29 cellular contexts compared by ENCODE assay signal in the genomic region with DNA sequence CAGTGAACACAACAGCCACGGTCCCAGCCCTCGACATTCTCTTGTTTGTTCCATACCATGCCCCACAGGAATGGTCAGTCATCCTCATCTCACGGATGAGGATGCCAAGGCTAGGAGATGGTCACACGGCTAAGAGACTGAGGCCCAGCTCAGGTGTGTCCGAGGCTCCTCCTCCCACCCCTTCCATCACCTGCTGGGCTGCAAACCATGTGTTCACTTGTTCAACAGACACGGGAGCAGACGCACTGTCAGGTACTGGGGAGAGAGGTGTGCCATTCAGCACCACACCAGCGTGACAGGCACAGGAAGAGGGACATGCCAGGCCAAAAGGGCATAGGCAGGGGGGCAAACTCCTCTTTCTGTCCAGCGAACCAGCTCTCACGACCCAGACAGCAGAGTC. TPM values are rescaled to one million over a fixed set of nuclear protein-coding genes. Genes with fewer than 3 reads are reported as not detected.
DNase-seq lines count a peak whose midpoint lies in the region; ATAC-seq and TF ChIP-seq lines count a peak whose summit lies in the region.
"Had no signal": no experiment of that assay in that cellular context is flagged by ENCODE, and none has a peak within 500 bp of the region (broad histone marks: within the 10 kb centered on the region; RNA-seq: fewer than 3 reads in every experiment).

No MANE protein-coding gene starts in this region.

- dilution Hi-C loops in IMR-90 (cut with HindIII; ENCODE audit: low sequenced_read_pairs, unreplicated experiment), result no loop called here

- H3K18ac ChIP-seq in IMR-90 (ENCODE audit: low read depth, low read length), result no peak overlapping the region

- H3K4me3 ChIP-seq in IMR-90 (ENCODE audit: insufficient read depth, low read depth, low read length) (no peak overlapping the region), hepatocyte (no peak overlapping the region), gastrocnemius medialis (peak overlapping the region in 1 of 4 donors; percentile 27)
- H3K4me3 ChIP-seq: adrenal gland, coronary artery, uterus had no signal

- intact Hi-C loops in IMR-90 (cut with micrococcal nuclease), result no loop called here
- intact Hi-C loops in gastrocnemius medialis (cut with DNase I; ENCODE audit: low total_unique reads), result loop anchor here (1.0 kb wide), 1 partner anchor 11 kb away; no protein-coding TSS in a partner anchor

- no peak overlapping the region for H2BK15ac ChIP-seq in IMR-90 (ENCODE audit: low read depth, low read length)

- H3K36me3 ChIP-seq in IMR-90 (ENCODE audit: control insufficient read depth, insufficient read depth, low read length) (no peaks in the 10 kb centered on the region), hepatocyte (replicated peaks; ENCODE audit: insufficient read depth, low read depth) (no peaks in the 10 kb centered on the region), gastrocnemius medialis (peaks cover 0 to 21% of the 10 kb centered on the region in 2 donors)
- H3K36me3 ChIP-seq: adrenal gland, BE2C, brain microvascular endothelial cell, uterus had no signal

- POLR2A ChIA-PET in IMR-90 (lab: Charles Lee; ENCODE audit: unreplicated experiment), result no interaction called here

- no peak overlapping the region for H4K5ac ChIP-seq in IMR-90 (ENCODE audit: low read depth, low read length)

- WGBS in IMR-90 (ENCODE audit: extremely low coverage in 2 of 2, insufficient read length in 1 of 2), 2 experiments, result 65% methylated on average over 5 of the region's 10 CpGs; no CpG with 5 or more reads in 1 of the 2 experiments
- WGBS in hepatocyte (ENCODE audit: low lambda C conversion rate, missing lambda C conversion rate), result 92% methylated on average over 10 of the region's 10 CpGs

- no peak overlapping the region for H2AFZ ChIP-seq in IMR-90 (replicated peaks; ENCODE audit: low read length, poor library complexity)
- H2AFZ ChIP-seq in hepatocyte, result no peak overlapping the region

- no peaks in the 10 kb centered on the region for H3K9me2 ChIP-seq in hepatocyte (replicated peaks; ENCODE audit: insufficient read depth)

- no peak overlapping the region for H2BK120ac ChIP-seq in IMR-90 (ENCODE audit: low read depth, low read length)

- TF ChIP-seq CTCF in IMR-90 (conservative IDR thresholded peaks at IDR 0.05; ENCODE audit: low read depth, low read length), result no peak
- no peak for TF ChIP-seq CTCF in hepatocyte (IDR thresholded peaks at IDR 0.05; ENCODE audit: poor library complexity)
- TF ChIP-seq CTCF in gastrocnemius medialis (IDR thresholded peaks at IDR 0.05 in 4 of 5, conservative IDR thresholded peaks at IDR 0.05 in 1 of 5), result no peak

- no peaks in the 10 kb centered on the region for H4K20me1 ChIP-seq in IMR-90 (ENCODE audit: insufficient read depth, low read length)
- H4K20me1 ChIP-seq in hepatocyte (ENCODE audit: insufficient read depth, poor library complexity, severe bottlenecking), result no peaks in the 10 kb centered on the region

- no peak overlapping the region for H3K14ac ChIP-seq in IMR-90 (replicated peaks; ENCODE audit: low read depth, low read length)

- no peak overlapping the region for H4K8ac ChIP-seq in IMR-90 (ENCODE audit: low read depth in 2 of 2, low read length in 2 of 2)

- H3K4me1 ChIP-seq in IMR-90 (ENCODE audit: control insufficient read depth, insufficient read depth, low read length) (no peaks in the 10 kb centered on the region), hepatocyte (ENCODE audit: insufficient read depth) (peaks cover 9% of the 10 kb centered on the region), gastrocnemius medialis (peaks cover 83 to 90% of the 10 kb centered on the region in 2 donors)
- H3K4me1 ChIP-seq: adrenal gland, uterus had no signal

- no peak for TF ChIP-seq POLR2A in IMR-90 (IDR thresholded peaks at IDR 0.05; ENCODE audit: low read depth, low read length)
- peak in 1 of 2 donors; percentile 4 for TF ChIP-seq POLR2A in gastrocnemius medialis (IDR thresholded peaks at IDR 0.05)

- H3K4ac ChIP-seq in IMR-90 (ENCODE audit: low read depth, low read length), result no peak overlapping the region

- H2AK9ac ChIP-seq in IMR-90 (replicated peaks; ENCODE audit: low read depth, low read length, poor library complexity), result peak overlapping the region; percentile 49

- H3K4me2 ChIP-seq in IMR-90 (ENCODE audit: low read depth, low read length), result no peak overlapping the region
- no peak overlapping the region for H3K4me2 ChIP-seq in hepatocyte

- H3K27me3 ChIP-seq in IMR-90 (ENCODE audit: control insufficient read depth, insufficient read depth, low read length), result peaks cover 53% of the 10 kb centered on the region
- no peaks in the 10 kb centered on the region for H3K27me3 ChIP-seq in hepatocyte
- H3K27me3 ChIP-seq in gastrocnemius medialis, result no peaks in the 10 kb centered on the region
- H3K27me3 ChIP-seq: adrenal gland, BE2C, brain microvascular endothelial cell, uterus had no signal

- no peak overlapping the region for H3K23ac ChIP-seq in IMR-90 (ENCODE audit: low read depth, low read length)

- no TSS peak for BruUV-seq in IMR-90 (replicated peaks; lab: Mats Ljungman, UMichigan)

- H3K27ac ChIP-seq in IMR-90 (ENCODE audit: insufficient read depth, low read length) (no peak overlapping the region), hepatocyte (peak overlapping the region; percentile 81), gastrocnemius medialis (peak overlapping the region; percentile 93 to 100 (median 98))
- H3K27ac ChIP-seq: adrenal gland, brain microvascular endothelial cell, coronary artery, uterus, VCaP had no signal

- H4K91ac ChIP-seq in IMR-90 (ENCODE audit: insufficient read depth, low read depth, low read length), result no peak overlapping the region

- TF ChIP-seq RAD21 in IMR-90 (IDR thresholded peaks at IDR 0.05; ENCODE audit: low read length), result no peak

- no peak overlapping the region for H3K9ac ChIP-seq in IMR-90 (ENCODE audit: low read depth, low read length)

- DNase-seq in NCI-H748 (lab: John Stamatoyannopoulos, UW; ENCODE audit: unreplicated experiment) (peak; percentile 30), NCI-H748 treated with DMSO at 0.1 percent for 48 hours (lab: John Stamatoyannopoulos, UW) (no peak), IMR-90 (no peak), hepatocyte (ENCODE audit: low spot score) (no peak), gastrocnemius medialis (no peak), RKO (ENCODE audit: low spot score) (no peak), islet precursor cell (no peak), NCI-H2081 treated with DMSO at 0.1 percent for 48 hours (lab: John Stamatoyannopoulos, UW) (no peak)
- DNase-seq: activated CD4-positive, alpha-beta T cell treated with anti-CD3 and anti-CD28 coated beads, Interleukin-2, amount 10 ng/mL, durations not matched to agents 24 days and 14 days; activated naive CD4-positive, alpha-beta T cell treated with Interleukin-2 at 50 U/mL for 16 hours; activated T-cell treated with anti-CD3 and anti-CD28 coated beads, Interleukin-2, amount 50 U/mL, for 48 hours; adrenal gland; BE2C; brain microvascular endothelial cell; effector memory CD8-positive, alpha-beta T cell; foreskin fibroblast; hippocampal formation; immature natural killer cell; midbrain; NCI-H1092 treated with DMSO at 0.1 percent for 48 hours; NCI-H510A treated with DMSO at 0.1 percent for 48 hours; nephron progenitor cell; RPMI8226; stimulated activated CD4-positive, alpha-beta T cell treated with anti-CD3 and anti-CD28 coated beads, Interleukin-2, amount 100 ng/mL, for 24 hours; substantia nigra; uterus had no signal

- H2AK5ac ChIP-seq in IMR-90 (ENCODE audit: low read depth, low read length), result no peak overlapping the region

- H3K56ac ChIP-seq in IMR-90 (ENCODE audit: extremely low read depth, insufficient read depth, low read length), result no peak overlapping the region; the same call in 1 of the 2 replicates

- H3K9me3 ChIP-seq in IMR-90 (ENCODE audit: control insufficient read depth, insufficient read depth, low read length) (peaks cover 4% of the 10 kb centered on the region), hepatocyte (ENCODE audit: low read depth) (no peaks in the 10 kb centered on the region), gastrocnemius medialis (no peaks in the 10 kb centered on the region)
- H3K9me3 ChIP-seq: adrenal gland, BE2C, uterus had no signal

- H3K79me1 ChIP-seq in IMR-90 (ENCODE audit: low read depth in 1 of 2, low read length in 2 of 2), result no peaks in the 10 kb centered on the region

- in situ Hi-C loops in IMR-90 (cut with MboI; ENCODE audit: low sequenced_read_pairs), result no loop called here
- in situ Hi-C loops in gastrocnemius medialis (cut with MboI; ENCODE audit: low sequenced_read_pairs in 4 of 4), result no loop called here

- H2BK5ac ChIP-seq in IMR-90 (ENCODE audit: low read depth, low read length, poor library complexity, severe bottlenecking), result no peak overlapping the region

- H3K79me2 ChIP-seq in hepatocyte, result no peaks in the 10 kb centered on the region

- CTCF ChIA-PET in IMR-90 (lab: Yijun Ruan, JAX), result no interaction called here

- no peak for ATAC-seq in IMR-90 (ENCODE audit: low read depth)
- ATAC-seq in gastrocnemius medialis, result peak in 1 of 2 donors; percentile 4
- ATAC-seq: effector memory CD8-positive, alpha-beta T cell; SK-N-SH treated with all-trans-retinoic acid at 6 μM for 48 hours had no signal

- no peaks in the 10 kb centered on the region for H3K9me1 ChIP-seq in IMR-90 (ENCODE audit: insufficient read depth, low read length)

- no peak overlapping the region for H2BK20ac ChIP-seq in IMR-90 (ENCODE audit: low read depth, low read length)

TF ChIP-seq in IMR-90, 13 proteins besides CTCF, POLR2A, EP300 and RAD21 (continues in another document):
- TF ChIP-seq CHD1 (IDR thresholded peaks at IDR 0.05; ENCODE audit: low read depth, low read length), result no peak
- TF ChIP-seq, protein P1, sequence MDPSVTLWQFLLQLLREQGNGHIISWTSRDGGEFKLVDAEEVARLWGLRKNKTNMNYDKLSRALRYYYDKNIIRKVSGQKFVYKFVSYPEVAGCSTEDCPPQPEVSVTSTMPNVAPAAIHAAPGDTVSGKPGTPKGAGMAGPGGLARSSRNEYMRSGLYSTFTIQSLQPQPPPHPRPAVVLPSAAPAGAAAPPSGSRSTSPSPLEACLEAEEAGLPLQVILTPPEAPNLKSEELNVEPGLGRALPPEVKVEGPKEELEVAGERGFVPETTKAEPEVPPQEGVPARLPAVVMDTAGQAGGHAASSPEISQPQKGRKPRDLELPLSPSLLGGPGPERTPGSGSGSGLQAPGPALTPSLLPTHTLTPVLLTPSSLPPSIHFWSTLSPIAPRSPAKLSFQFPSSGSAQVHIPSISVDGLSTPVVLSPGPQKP (IDR thresholded peaks at IDR 0.05; ENCODE audit: borderline replicate concordance, low read depth, low read length), result no peak
- no peak for TF ChIP-seq BHLHE40 (IDR thresholded peaks at IDR 0.05; ENCODE audit: low read depth, low read length)
- TF ChIP-seq RCOR1 (IDR thresholded peaks at IDR 0.05; ENCODE audit: insufficient replicate concordance, low read length), result no peak
- no peak for TF ChIP-seq MXI1 (IDR thresholded peaks at IDR 0.05; ENCODE audit: borderline replicate concordance, low read depth, low read length)
- TF ChIP-seq RFX5 (IDR thresholded peaks at IDR 0.05; ENCODE audit: low read depth, low read length), result no peak

RNA-seq across cellular contexts. Expression of gene ABLIM2, which starts 45.9 kb away (rescaled TPM):
- total RNA-seq in IMR-90 (2012; rRNA removed) (under 0.01 TPM in 2 replicates), hepatocyte (0.68 and 1.7 TPM in 2 replicates), gastrocnemius medialis (100 to 1,000 TPM; 177 to 281 (median 244) TPM)
- polyA plus RNA-seq in IMR-90 (2012; rRNA removed) (0.07 and 0.10 TPM in 2 replicates), hepatocyte (2.0 and 3.3 TPM in 2 replicates)
- 0.05 and 0.08 TPM in 2 replicates for polyA plus RNA-seq in IMR-90 (2012; cell fraction: cytosol; rRNA removed)
- 0.08 TPM in 2 replicates for polyA plus RNA-seq in IMR-90 (2012; cell fraction: nucleus; rRNA removed; ENCODE audit: low replicate concordance)

Comparison
In these comparisons a context has a peak if more than half of its experiments do, and no peak if none do; other contexts are left out.
1. RNA of gene ABLIM2, which starts 45.9 kb away (total RNA-seq): 177 to 281 TPM in gastrocnemius medialis; 0.68 to 1.7 TPM in hepatocyte and under 0.01 TPM in IMR-90; every median in the first group is over 10 times any median in the second.